ENCODE assay signal across 2 cellular contexts in the genomic region with DNA sequence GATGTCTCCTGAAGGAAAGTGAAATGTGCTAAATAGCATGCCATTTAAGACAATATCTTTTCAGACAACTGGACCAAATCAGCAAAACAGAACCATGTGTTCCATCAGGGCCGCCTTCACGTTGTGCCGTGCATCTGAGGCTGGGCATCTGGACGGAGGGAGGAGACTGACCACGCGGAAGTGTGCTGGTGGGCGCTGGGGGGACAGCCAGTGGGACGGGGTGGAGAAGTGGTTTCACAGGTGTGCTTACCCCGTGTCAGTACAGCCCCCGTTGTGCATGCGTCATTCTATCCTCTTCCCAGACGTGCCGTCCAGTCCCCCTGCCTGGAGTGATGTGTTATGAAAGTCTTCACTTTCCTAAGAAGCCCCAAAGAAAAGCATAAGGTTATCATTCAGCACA.
TF ChIP-seq lines count a peak whose summit lies in the region.

No MANE protein-coding gene starts in this region.

TF ChIP-seq in IMR-90, 13 proteins besides CTCF, POLR2A, EP300 and RAD21:
- no peak for TF ChIP-seq MAFK (IDR thresholded peaks at IDR 0.05; ENCODE audit: low read depth, low read length)
- TF ChIP-seq MXI1 (IDR thresholded peaks at IDR 0.05; ENCODE audit: borderline replicate concordance, low read depth, low read length): no peak
- no peak for TF ChIP-seq RFX5 (IDR thresholded peaks at IDR 0.05; ENCODE audit: low read depth, low read length)
- no peak for TF ChIP-seq NFE2L2 (IDR thresholded peaks at IDR 0.05; ENCODE audit: low read depth, low read length)

TF ChIP-seq in H1, 55 proteins besides CTCF, POLR2A, EP300 and RAD21:
- TF ChIP-seq CREB1 (IDR thresholded peaks at IDR 0.05) (no peak), MAFK (IDR thresholded peaks at IDR 0.05; ENCODE audit: low read depth, low read length) (no peak), FOSL1 (IDR thresholded peaks at IDR 0.05; ENCODE audit: insufficient read depth, low read depth, low read length) (no peak), NANOG (IDR thresholded peaks at IDR 0.05; ENCODE audit: insufficient read depth, low read depth, low read length, poor library complexity, severe bottlenecking) (no peak), TEAD4 (IDR thresholded peaks at IDR 0.05; ENCODE audit: low read depth, low read length) (no peak), GABPA (IDR thresholded peaks at IDR 0.05; ENCODE audit: borderline replicate concordance, insufficient read depth, low read length) (no peak), MAX (IDR thresholded peaks at IDR 0.05) (no peak), ZNF274 (IDR thresholded peaks at IDR 0.05; ENCODE audit: borderline replicate concordance, extremely low read depth, low read length) (no peak), BCL11A (IDR thresholded peaks at IDR 0.05; ENCODE audit: low read depth in 2 of 2, low read length in 2 of 2) (no peak), TCF12 (IDR thresholded peaks at IDR 0.05; ENCODE audit: low read depth, low read length) (no peak), ASH2L (IDR thresholded peaks at IDR 0.05; ENCODE audit: low read length) (no peak), RFX5 (IDR thresholded peaks at IDR 0.05; ENCODE audit: borderline replicate concordance, low read depth, low read length) (no peak), HDAC6 (IDR thresholded peaks at IDR 0.05; ENCODE audit: low read depth, low read length) (no peak), SIN3A (conservative IDR thresholded peaks at IDR 0.05 in 1 of 2, IDR thresholded peaks at IDR 0.05 in 1 of 2; ENCODE audit: low read depth in 1 of 2, low read length in 2 of 2) (no peak), SIRT6 (IDR thresholded peaks at IDR 0.05; ENCODE audit: low read length) (no peak), POU5F1 (IDR thresholded peaks at IDR 0.05; ENCODE audit: low read depth, low read length) (no peak), RBBP5 (IDR thresholded peaks at IDR 0.05; ENCODE audit: borderline replicate concordance, low read depth, low read length) (no peak), PHF8 (conservative IDR thresholded peaks at IDR 0.05; ENCODE audit: low read depth, low read length) (no peak), NRF1 (IDR thresholded peaks at IDR 0.05; ENCODE audit: low read depth, low read length) (no peak)
- TF ChIP-seq, protein P1, sequence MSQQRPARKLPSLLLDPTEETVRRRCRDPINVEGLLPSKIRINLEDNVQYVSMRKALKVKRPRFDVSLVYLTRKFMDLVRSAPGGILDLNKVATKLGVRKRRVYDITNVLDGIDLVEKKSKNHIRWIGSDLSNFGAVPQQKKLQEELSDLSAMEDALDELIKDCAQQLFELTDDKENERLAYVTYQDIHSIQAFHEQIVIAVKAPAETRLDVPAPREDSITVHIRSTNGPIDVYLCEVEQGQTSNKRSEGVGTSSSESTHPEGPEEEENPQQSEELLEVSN (IDR thresholded peaks at IDR 0.05): no peak
